Comparison of ENCODE assay signal across 11 cellular contexts in genomic region chr17:7612294-7612640, GRCh38. TPM values are rescaled to one million over a fixed set of nuclear protein-coding genes. Genes with fewer than 3 reads are reported as not detected.
A peak's percentile ranks its signal among the peaks of the same experiment; 100 is the strongest.
DNase-seq lines count a peak whose midpoint lies in the region; ATAC-seq and TF ChIP-seq lines count a peak whose summit lies in the region.
"Had no signal": no experiment of that assay in that cellular context is flagged by ENCODE, and none has a peak within 500 bp of the region (broad histone marks: within the 10 kb centered on the region; RNA-seq: fewer than 3 reads in every experiment).

No MANE protein-coding gene starts in this region.

- TF ChIP-seq CTCF in MCF 10A (IDR thresholded peaks at IDR 0.05; ENCODE audit: unreplicated experiment), result no peak
- no peak for TF ChIP-seq CTCF in breast epithelium (IDR thresholded peaks at IDR 0.05)
- TF ChIP-seq CTCF in glutamatergic neuron (IDR thresholded peaks at IDR 0.05; ENCODE audit: partially characterized antibody, unreplicated experiment), result no peak
- TF ChIP-seq CTCF in dorsolateral prefrontal cortex (IDR thresholded peaks at IDR 0.05 in 54 of 56, conservative IDR thresholded peaks at IDR 0.05 in 2 of 56; ENCODE audit: low read depth in 1 of 56, partially characterized antibody in 56 of 56), result no peak

- POLR2A ChIA-PET in MCF 10A (lab: Yijun Ruan, JAX), result interaction anchor here (0.7 to 10.5 kb wide), 6 partner anchors 15 to 375 kb away, joined by 3 to 206 read pairs (median 36); partner anchors contain the start of genes CHRNB1, MPDU1, SAT2 and SOX15

- H3K27me3 Mint-ChIP-seq in MCF 10A (ENCODE audit: insufficient read depth, unreplicated experiment), result no peaks in the 10 kb centered on the region
- H3K27me3 Mint-ChIP-seq in activated T-helper 1 cell treated with anti-CD3 and anti-CD28 coated beads, Interleukin-12 subunit alpha, Interleukin-12 subunit beta, Interleukin-2, Interleukin-4 antibody, amounts not matched to agents 30 ng/mL and 10 ng/mL and 1 ng/mL, durations not matched to agents 14 hours and 24 hours and 36 hours (ENCODE audit: insufficient read depth), result no peaks in the 10 kb centered on the region
- peaks cover 11% of the 10 kb centered on the region for H3K27me3 Mint-ChIP-seq in glutamatergic neuron (ENCODE audit: unreplicated experiment)
- H3K27me3 Mint-ChIP-seq in stimulated activated naive B cell treated with anti-CD40 and anti-IgM and Interleukin-4, amounts not matched to agents 10 μg/mL and 1 μg/mL and 100 μg/mL, for 72 hours, result no peaks in the 10 kb centered on the region

- H3K36me3 Mint-ChIP-seq in MCF 10A (ENCODE audit: insufficient read depth, unreplicated experiment) (peaks cover 31% of the 10 kb centered on the region), glutamatergic neuron (ENCODE audit: unreplicated experiment) (no peaks in the 10 kb centered on the region)
- peaks cover 11% of the 10 kb centered on the region for H3K36me3 Mint-ChIP-seq in activated T-helper 1 cell treated with anti-CD3 and anti-CD28 coated beads, Interleukin-12 subunit alpha, Interleukin-12 subunit beta, Interleukin-2, Interleukin-4 antibody, amounts not matched to agents 30 ng/mL and 10 ng/mL and 1 ng/mL, durations not matched to agents 14 hours and 24 hours and 36 hours (ENCODE audit: low read depth)
- H3K36me3 Mint-ChIP-seq in stimulated activated naive B cell treated with anti-CD40 and anti-IgM and Interleukin-4, amounts not matched to agents 10 μg/mL and 1 μg/mL and 100 μg/mL, for 72 hours, result peaks cover 14 to 22% of the 10 kb centered on the region in 2 donors

- intact Hi-C loops in MCF 10A (cut with micrococcal nuclease) (no loop called here), breast epithelium (cut with DNase I; ENCODE audit: low total_unique reads) (no loop called here), dorsolateral prefrontal cortex (cut with DNase I) (no loop called here)
- intact Hi-C loops in activated T-helper 1 cell treated with anti-CD3 and anti-CD28 coated beads, Interleukin-12 subunit alpha, Interleukin-12 subunit beta, Interleukin-2, Interleukin-4 antibody, amounts not matched to agents 30 ng/mL and 10 ng/mL and 1 ng/mL, durations not matched to agents 14 hours and 24 hours and 36 hours (cut with micrococcal nuclease), result no loop called here

- H3K4me3 ChIP-seq in breast epithelium, result no peak overlapping the region
- peak overlapping the region in 23 of 59 donors; percentile 0 to 97 (median 26) for H3K4me3 ChIP-seq in dorsolateral prefrontal cortex

- H3K4me1 ChIP-seq in breast epithelium, result peaks cover 0 to 21% of the 10 kb centered on the region in 2 donors

- DNase-seq in MCF 10A (ENCODE audit: unreplicated experiment), result no peak
- no peak for DNase-seq in breast epithelium (ENCODE audit: low spot score in 2 of 2)
- DNase-seq in activated T-helper 1 cell treated with anti-CD3 and anti-CD28 coated beads, Interleukin-12 subunit alpha, Interleukin-12 subunit beta, Interleukin-2, Interleukin-4 antibody, amounts not matched to agents 30 ng/mL and 10 ng/mL and 1 ng/mL, durations not matched to agents 14 hours and 24 hours and 36 hours (ENCODE audit: low spot score), result no peak
- no peak for DNase-seq in glutamatergic neuron
- no peak for DNase-seq in stimulated activated naive B cell treated with anti-CD40 and anti-IgM and Interleukin-4, amounts not matched to agents 10 μg/mL and 1 μg/mL and 100 μg/mL, for 72 hours
- no peak for DNase-seq in dorsolateral prefrontal cortex
- DNase-seq: activated gamma-delta T cell treated with Interleukin-2 at 50 U/mL for 16 hours, NCI-H1694 treated with DMSO at 0.1 percent for 48 hours had no signal

- H3K27me3 ChIP-seq in breast epithelium, result no peaks in the 10 kb centered on the region
- no peaks in the 10 kb centered on the region for H3K27me3 ChIP-seq in dorsolateral prefrontal cortex

- H3K4me3 Mint-ChIP-seq in MCF 10A (ENCODE audit: unreplicated experiment), result peak overlapping the region; percentile 80
- H3K4me3 Mint-ChIP-seq in activated T-helper 1 cell treated with anti-CD3 and anti-CD28 coated beads, Interleukin-12 subunit alpha, Interleukin-12 subunit beta, Interleukin-2, Interleukin-4 antibody, amounts not matched to agents 30 ng/mL and 10 ng/mL and 1 ng/mL, durations not matched to agents 14 hours and 24 hours and 36 hours, result peak overlapping the region; percentile 66
- peak overlapping the region; percentile 78 for H3K4me3 Mint-ChIP-seq in glutamatergic neuron (ENCODE audit: unreplicated experiment)
- H3K4me3 Mint-ChIP-seq in stimulated activated naive B cell treated with anti-CD40 and anti-IgM and Interleukin-4, amounts not matched to agents 10 μg/mL and 1 μg/mL and 100 μg/mL, for 72 hours, result peak overlapping the region; percentile 42 to 88
- H3K4me3 Mint-ChIP-seq: CD14-positive monocyte had no signal

- H3K27ac ChIP-seq in breast epithelium, result no peak overlapping the region
- H3K27ac ChIP-seq in dorsolateral prefrontal cortex, result peak overlapping the region in 5 of 59 donors; percentile 7 to 36 (median 11)

- no TSS peak for BruUV-seq in MCF 10A (replicated peaks; lab: Mats Ljungman, UMichigan)

- H3K9me3 Mint-ChIP-seq in MCF 10A (ENCODE audit: unreplicated experiment) (no peaks in the 10 kb centered on the region), glutamatergic neuron (ENCODE audit: unreplicated experiment) (peaks cover 8% of the 10 kb centered on the region)
- no peaks in the 10 kb centered on the region for H3K9me3 Mint-ChIP-seq in activated T-helper 1 cell treated with anti-CD3 and anti-CD28 coated beads, Interleukin-12 subunit alpha, Interleukin-12 subunit beta, Interleukin-2, Interleukin-4 antibody, amounts not matched to agents 30 ng/mL and 10 ng/mL and 1 ng/mL, durations not matched to agents 14 hours and 24 hours and 36 hours
- no peaks in the 10 kb centered on the region for H3K9me3 Mint-ChIP-seq in stimulated activated naive B cell treated with anti-CD40 and anti-IgM and Interleukin-4, amounts not matched to agents 10 μg/mL and 1 μg/mL and 100 μg/mL, for 72 hours
- H3K9me3 Mint-ChIP-seq: CD14-positive monocyte had no signal

- H3K4me1 Mint-ChIP-seq in MCF 10A (ENCODE audit: insufficient read depth, unreplicated experiment) (peaks cover 32% of the 10 kb centered on the region), glutamatergic neuron (ENCODE audit: low read depth, unreplicated experiment) (peaks cover 15% of the 10 kb centered on the region)
- H3K4me1 Mint-ChIP-seq in activated T-helper 1 cell treated with anti-CD3 and anti-CD28 coated beads, Interleukin-12 subunit alpha, Interleukin-12 subunit beta, Interleukin-2, Interleukin-4 antibody, amounts not matched to agents 30 ng/mL and 10 ng/mL and 1 ng/mL, durations not matched to agents 14 hours and 24 hours and 36 hours (ENCODE audit: low read depth), result peaks cover 31% of the 10 kb centered on the region
- H3K4me1 Mint-ChIP-seq in stimulated activated naive B cell treated with anti-CD40 and anti-IgM and Interleukin-4, amounts not matched to agents 10 μg/mL and 1 μg/mL and 100 μg/mL, for 72 hours, result peaks cover 27 to 31% of the 10 kb centered on the region in 2 donors

- H3K36me3 ChIP-seq in breast epithelium, result no peaks in the 10 kb centered on the region

- no peak for ATAC-seq in stimulated activated naive B cell treated with anti-CD40 and anti-IgM and Interleukin-4, amounts not matched to agents 10 μg/mL and 1 μg/mL and 100 μg/mL, for 72 hours (replicated peaks)
- no peak for ATAC-seq in GM21619 (IDR thresholded peaks at IDR 0.05; ENCODE audit: unreplicated experiment)
- no peak for ATAC-seq in GM21723 (IDR thresholded peaks at IDR 0.05; ENCODE audit: unreplicated experiment)

- H3K27ac Mint-ChIP-seq in MCF 10A (ENCODE audit: low read depth, unreplicated experiment) (peak overlapping the region; percentile 43), glutamatergic neuron (ENCODE audit: unreplicated experiment) (no peak overlapping the region)
- no peak overlapping the region for H3K27ac Mint-ChIP-seq in activated T-helper 1 cell treated with anti-CD3 and anti-CD28 coated beads, Interleukin-12 subunit alpha, Interleukin-12 subunit beta, Interleukin-2, Interleukin-4 antibody, amounts not matched to agents 30 ng/mL and 10 ng/mL and 1 ng/mL, durations not matched to agents 14 hours and 24 hours and 36 hours
- no peak overlapping the region for H3K27ac Mint-ChIP-seq in stimulated activated naive B cell treated with anti-CD40 and anti-IgM and Interleukin-4, amounts not matched to agents 10 μg/mL and 1 μg/mL and 100 μg/mL, for 72 hours

- CTCF ChIA-PET in MCF 10A (lab: Yijun Ruan, JAX), result interaction anchor here (0.7 to 3.4 kb wide), 6 partner anchors 9 to 1017 kb away, joined by 3 to 13 read pairs (median 4); partner anchors contain the start of genes SOX15, TP53 and WRAP53

- no peak for TF ChIP-seq POLR2A in breast epithelium (IDR thresholded peaks at IDR 0.05)

- no peaks in the 10 kb centered on the region for H3K9me3 ChIP-seq in breast epithelium

RNA-seq across cellular contexts. Expression of gene FXR2, which starts 2.4 kb away (rescaled TPM):
- total RNA-seq in MCF 10A (2022) (60.7 and 65.1 TPM in 2 replicates), breast epithelium (10 to 100 TPM; 22.8 to 33.9 (median 25.6) TPM), glutamatergic neuron (ENCODE audit: unreplicated experiment) (108 TPM), dorsolateral prefrontal cortex (100 to 1,000 TPM in 1 of 120 experiments, 10 to 100 TPM in 119; 53.1 to 114 (median 73.7) TPM)
- 59.5 and 63.6 TPM in 2 replicates for total RNA-seq in activated T-helper 1 cell treated with anti-CD3 and anti-CD28 coated beads, Interleukin-12 subunit alpha, Interleukin-12 subunit beta, Interleukin-2, Interleukin-4 antibody, amounts not matched to agents 30 ng/mL and 10 ng/mL and 1 ng/mL, durations not matched to agents 14 hours and 24 hours and 36 hours

RNA-seq across cellular contexts. Expression of gene SAT2, which starts 15.4 kb away (rescaled TPM):
- 66.8 and 82.7 TPM in 2 replicates for total RNA-seq in MCF 10A (2022)
- total RNA-seq in breast epithelium, result 10 to 100 TPM; 52.5 to 78.4 (median 62.9) TPM
- total RNA-seq in activated T-helper 1 cell treated with anti-CD3 and anti-CD28 coated beads, Interleukin-12 subunit alpha, Interleukin-12 subunit beta, Interleukin-2, Interleukin-4 antibody, amounts not matched to agents 30 ng/mL and 10 ng/mL and 1 ng/mL, durations not matched to agents 14 hours and 24 hours and 36 hours, result 23.8 and 24.0 TPM in 2 replicates
- 97.3 TPM for total RNA-seq in glutamatergic neuron (ENCODE audit: unreplicated experiment)
- total RNA-seq in dorsolateral prefrontal cortex, result 100 to 1,000 TPM in 60 of 120 experiments, 10 to 100 TPM in 60; 72.5 to 143 (median 99.8) TPM

RNA-seq across cellular contexts. Expression of gene SHBG, which starts 17.7 kb away (rescaled TPM):
- total RNA-seq in MCF 10A (2022) (0.35 and 1.1 TPM in 2 replicates), breast epithelium (under 1 TPM in 1 of 3 donors, not detected in 2; 0.16 TPM), glutamatergic neuron (ENCODE audit: unreplicated experiment) (not detected), dorsolateral prefrontal cortex (1 to 10 TPM in 88 of 120 experiments, under 1 TPM in 20, not detected in 12; 0.47 to 5.3 (median 1.5) TPM)
- total RNA-seq in activated T-helper 1 cell treated with anti-CD3 and anti-CD28 coated beads, Interleukin-12 subunit alpha, Interleukin-12 subunit beta, Interleukin-2, Interleukin-4 antibody, amounts not matched to agents 30 ng/mL and 10 ng/mL and 1 ng/mL, durations not matched to agents 14 hours and 24 hours and 36 hours, result 0.20 TPM in 1 of 2 replicates, not detected in the other

RNA-seq across cellular contexts. Expression of gene SOX15, which starts 22.4 kb away (rescaled TPM):
- total RNA-seq in MCF 10A (2022), result 32.6 and 34.4 TPM in 2 replicates
- total RNA-seq in breast epithelium, result 1 to 10 TPM; 1.3 to 4.1 (median 1.6) TPM
- 0.20 and 0.78 TPM in 2 replicates for total RNA-seq in activated T-helper 1 cell treated with anti-CD3 and anti-CD28 coated beads, Interleukin-12 subunit alpha, Interleukin-12 subunit beta, Interleukin-2, Interleukin-4 antibody, amounts not matched to agents 30 ng/mL and 10 ng/mL and 1 ng/mL, durations not matched to agents 14 hours and 24 hours and 36 hours
- 1.7 TPM for total RNA-seq in glutamatergic neuron (ENCODE audit: unreplicated experiment)
- total RNA-seq in dorsolateral prefrontal cortex, result 10 to 100 TPM in 27 of 120 experiments, 1 to 10 TPM in 93; 3.6 to 16.6 (median 8.0) TPM

RNA-seq across cellular contexts. Expression of gene MPDU1, which starts 28.6 kb away (rescaled TPM):
- total RNA-seq in MCF 10A (2022) (52.0 and 56.5 TPM in 2 replicates), breast epithelium (100 to 1,000 TPM in 1 of 3 donors, 10 to 100 TPM in 2; 66.6 to 140 (median 74.4) TPM), glutamatergic neuron (ENCODE audit: unreplicated experiment) (60.2 TPM), dorsolateral prefrontal cortex (10 to 100 TPM; 25.1 to 53.7 (median 34.4) TPM)
- total RNA-seq in activated T-helper 1 cell treated with anti-CD3 and anti-CD28 coated beads, Interleukin-12 subunit alpha, Interleukin-12 subunit beta, Interleukin-2, Interleukin-4 antibody, amounts not matched to agents 30 ng/mL and 10 ng/mL and 1 ng/mL, durations not matched to agents 14 hours and 24 hours and 36 hours, result 108 and 111 TPM in 2 replicates
